ENCODE assay signal across 1 cellular context in the genomic region with DNA sequence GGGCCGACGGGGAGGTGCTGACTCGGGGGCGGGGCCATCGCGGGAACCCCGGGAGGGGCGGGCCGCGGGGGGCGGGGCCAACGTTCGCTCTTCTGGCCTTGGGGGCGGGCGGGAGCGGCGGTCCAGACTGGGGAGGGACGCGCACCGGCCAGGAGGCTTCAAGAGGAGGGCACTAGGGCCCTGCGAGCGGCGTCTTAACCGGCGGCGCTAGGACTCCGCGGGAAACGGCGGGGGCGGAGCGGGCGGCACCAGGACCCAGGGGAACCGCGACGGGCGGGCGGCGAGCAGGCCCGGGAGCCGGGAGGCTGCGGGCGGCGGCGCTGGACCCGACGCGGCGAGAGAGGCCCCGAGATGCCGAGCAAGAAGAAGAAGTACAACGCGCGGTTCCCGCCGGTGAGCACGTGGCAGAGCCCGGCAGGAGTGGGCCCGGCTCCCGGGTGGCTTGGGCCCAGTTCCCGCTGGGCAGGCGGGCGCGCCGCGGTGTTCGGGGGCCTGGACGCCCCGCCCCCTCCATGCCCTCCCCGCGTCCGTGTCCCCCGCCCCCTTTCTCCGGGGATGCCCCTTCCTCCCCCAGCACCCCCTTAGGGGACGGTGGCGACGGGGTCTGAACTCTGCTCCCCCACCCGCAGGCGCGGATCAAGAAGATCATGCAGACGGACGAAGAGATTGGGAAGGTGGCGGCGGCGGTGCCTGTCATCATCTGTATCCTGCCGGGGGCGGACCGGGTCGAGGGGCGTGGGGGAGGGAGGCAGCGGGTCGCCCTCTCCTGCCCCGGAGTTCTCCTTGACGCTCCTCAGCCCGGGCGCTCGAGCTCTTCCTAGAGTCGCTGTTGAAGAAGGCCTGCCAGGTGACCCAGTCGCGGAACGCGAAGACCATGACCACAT.
TF ChIP-seq lines count a peak whose summit lies in the region.

A gene with protein sequence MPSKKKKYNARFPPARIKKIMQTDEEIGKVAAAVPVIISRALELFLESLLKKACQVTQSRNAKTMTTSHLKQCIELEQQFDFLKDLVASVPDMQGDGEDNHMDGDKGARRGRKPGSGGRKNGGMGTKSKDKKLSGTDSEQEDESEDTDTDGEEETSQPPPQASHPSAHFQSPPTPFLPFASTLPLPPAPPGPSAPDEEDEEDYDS (plus strand): TSS at position 276 of the 884 bp plus-strand sequence. CDS start 76 bp downstream, at position 352.

TF ChIP-seq in HEK293, 187 proteins besides CTCF, POLR2A, EP300 and RAD21 (continued from another document and continues in another):
- TF ChIP-seq, protein P1, sequence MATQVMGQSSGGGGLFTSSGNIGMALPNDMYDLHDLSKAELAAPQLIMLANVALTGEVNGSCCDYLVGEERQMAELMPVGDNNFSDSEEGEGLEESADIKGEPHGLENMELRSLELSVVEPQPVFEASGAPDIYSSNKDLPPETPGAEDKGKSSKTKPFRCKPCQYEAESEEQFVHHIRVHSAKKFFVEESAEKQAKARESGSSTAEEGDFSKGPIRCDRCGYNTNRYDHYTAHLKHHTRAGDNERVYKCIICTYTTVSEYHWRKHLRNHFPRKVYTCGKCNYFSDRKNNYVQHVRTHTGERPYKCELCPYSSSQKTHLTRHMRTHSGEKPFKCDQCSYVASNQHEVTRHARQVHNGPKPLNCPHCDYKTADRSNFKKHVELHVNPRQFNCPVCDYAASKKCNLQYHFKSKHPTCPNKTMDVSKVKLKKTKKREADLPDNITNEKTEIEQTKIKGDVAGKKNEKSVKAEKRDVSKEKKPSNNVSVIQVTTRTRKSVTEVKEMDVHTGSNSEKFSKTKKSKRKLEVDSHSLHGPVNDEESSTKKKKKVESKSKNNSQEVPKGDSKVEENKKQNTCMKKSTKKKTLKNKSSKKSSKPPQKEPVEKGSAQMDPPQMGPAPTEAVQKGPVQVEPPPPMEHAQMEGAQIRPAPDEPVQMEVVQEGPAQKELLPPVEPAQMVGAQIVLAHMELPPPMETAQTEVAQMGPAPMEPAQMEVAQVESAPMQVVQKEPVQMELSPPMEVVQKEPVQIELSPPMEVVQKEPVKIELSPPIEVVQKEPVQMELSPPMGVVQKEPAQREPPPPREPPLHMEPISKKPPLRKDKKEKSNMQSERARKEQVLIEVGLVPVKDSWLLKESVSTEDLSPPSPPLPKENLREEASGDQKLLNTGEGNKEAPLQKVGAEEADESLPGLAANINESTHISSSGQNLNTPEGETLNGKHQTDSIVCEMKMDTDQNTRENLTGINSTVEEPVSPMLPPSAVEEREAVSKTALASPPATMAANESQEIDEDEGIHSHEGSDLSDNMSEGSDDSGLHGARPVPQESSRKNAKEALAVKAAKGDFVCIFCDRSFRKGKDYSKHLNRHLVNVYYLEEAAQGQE (tag by site-specific recombination; IDR thresholded peaks at IDR 0.05): no peak
- TF ChIP-seq KLF10 (tag by site-specific recombination; IDR thresholded peaks at IDR 0.05): peak; percentile 92
- TF ChIP-seq ZNF350 (tag by site-specific recombination; IDR thresholded peaks at IDR 0.05): 0 out of 2 replicates have a peak, but pooled peaks have one; percentile 60
- no peak for TF ChIP-seq ZSCAN23 (tag by site-specific recombination; IDR thresholded peaks at IDR 0.05)
- TF ChIP-seq, protein P2, sequence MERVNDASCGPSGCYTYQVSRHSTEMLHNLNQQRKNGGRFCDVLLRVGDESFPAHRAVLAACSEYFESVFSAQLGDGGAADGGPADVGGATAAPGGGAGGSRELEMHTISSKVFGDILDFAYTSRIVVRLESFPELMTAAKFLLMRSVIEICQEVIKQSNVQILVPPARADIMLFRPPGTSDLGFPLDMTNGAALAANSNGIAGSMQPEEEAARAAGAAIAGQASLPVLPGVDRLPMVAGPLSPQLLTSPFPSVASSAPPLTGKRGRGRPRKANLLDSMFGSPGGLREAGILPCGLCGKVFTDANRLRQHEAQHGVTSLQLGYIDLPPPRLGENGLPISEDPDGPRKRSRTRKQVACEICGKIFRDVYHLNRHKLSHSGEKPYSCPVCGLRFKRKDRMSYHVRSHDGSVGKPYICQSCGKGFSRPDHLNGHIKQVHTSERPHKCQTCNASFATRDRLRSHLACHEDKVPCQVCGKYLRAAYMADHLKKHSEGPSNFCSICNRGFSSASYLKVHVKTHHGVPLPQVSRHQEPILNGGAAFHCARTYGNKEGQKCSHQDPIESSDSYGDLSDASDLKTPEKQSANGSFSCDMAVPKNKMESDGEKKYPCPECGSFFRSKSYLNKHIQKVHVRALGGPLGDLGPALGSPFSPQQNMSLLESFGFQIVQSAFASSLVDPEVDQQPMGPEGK (tag by site-specific recombination; IDR thresholded peaks at IDR 0.05): peak; percentile 73
- TF ChIP-seq, protein P3, sequence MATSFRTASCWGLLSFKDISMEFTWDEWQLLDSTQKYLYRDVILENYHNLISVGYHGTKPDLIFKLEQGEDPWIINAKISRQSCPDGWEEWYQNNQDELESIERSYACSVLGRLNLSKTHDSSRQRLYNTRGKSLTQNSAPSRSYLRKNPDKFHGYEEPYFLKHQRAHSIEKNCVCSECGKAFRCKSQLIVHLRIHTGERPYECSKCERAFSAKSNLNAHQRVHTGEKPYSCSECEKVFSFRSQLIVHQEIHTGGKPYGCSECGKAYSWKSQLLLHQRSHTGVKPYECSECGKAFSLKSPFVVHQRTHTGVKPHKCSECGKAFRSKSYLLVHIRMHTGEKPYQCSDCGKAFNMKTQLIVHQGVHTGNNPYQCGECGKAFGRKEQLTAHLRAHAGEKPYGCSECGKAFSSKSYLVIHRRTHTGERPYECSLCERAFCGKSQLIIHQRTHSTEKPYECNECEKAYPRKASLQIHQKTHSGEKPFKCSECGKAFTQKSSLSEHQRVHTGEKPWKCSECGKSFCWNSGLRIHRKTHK (tag by site-specific recombination; IDR thresholded peaks at IDR 0.05): no peak
- TF ChIP-seq, protein P4, sequence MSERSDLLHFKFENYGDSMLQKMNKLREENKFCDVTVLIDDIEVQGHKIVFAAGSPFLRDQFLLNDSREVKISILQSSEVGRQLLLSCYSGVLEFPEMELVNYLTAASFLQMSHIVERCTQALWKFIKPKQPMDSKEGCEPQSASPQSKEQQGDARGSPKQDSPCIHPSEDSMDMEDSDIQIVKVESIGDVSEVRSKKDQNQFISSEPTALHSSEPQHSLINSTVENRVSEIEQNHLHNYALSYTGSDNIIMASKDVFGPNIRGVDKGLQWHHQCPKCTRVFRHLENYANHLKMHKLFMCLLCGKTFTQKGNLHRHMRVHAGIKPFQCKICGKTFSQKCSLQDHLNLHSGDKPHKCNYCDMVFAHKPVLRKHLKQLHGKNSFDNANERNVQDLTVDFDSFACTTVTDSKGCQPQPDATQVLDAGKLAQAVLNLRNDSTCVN (tag by site-specific recombination; optimal IDR thresholded peaks at IDR 0.05): peak; percentile 67
- TF ChIP-seq, protein P5, sequence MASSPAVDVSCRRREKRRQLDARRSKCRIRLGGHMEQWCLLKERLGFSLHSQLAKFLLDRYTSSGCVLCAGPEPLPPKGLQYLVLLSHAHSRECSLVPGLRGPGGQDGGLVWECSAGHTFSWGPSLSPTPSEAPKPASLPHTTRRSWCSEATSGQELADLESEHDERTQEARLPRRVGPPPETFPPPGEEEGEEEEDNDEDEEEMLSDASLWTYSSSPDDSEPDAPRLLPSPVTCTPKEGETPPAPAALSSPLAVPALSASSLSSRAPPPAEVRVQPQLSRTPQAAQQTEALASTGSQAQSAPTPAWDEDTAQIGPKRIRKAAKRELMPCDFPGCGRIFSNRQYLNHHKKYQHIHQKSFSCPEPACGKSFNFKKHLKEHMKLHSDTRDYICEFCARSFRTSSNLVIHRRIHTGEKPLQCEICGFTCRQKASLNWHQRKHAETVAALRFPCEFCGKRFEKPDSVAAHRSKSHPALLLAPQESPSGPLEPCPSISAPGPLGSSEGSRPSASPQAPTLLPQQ (tag by site-specific recombination; IDR thresholded peaks at IDR 0.05): peak; percentile 85
- TF ChIP-seq ZNF660 (tag by site-specific recombination; IDR thresholded peaks at IDR 0.05): peak; percentile 97
- TF ChIP-seq, protein P6, sequence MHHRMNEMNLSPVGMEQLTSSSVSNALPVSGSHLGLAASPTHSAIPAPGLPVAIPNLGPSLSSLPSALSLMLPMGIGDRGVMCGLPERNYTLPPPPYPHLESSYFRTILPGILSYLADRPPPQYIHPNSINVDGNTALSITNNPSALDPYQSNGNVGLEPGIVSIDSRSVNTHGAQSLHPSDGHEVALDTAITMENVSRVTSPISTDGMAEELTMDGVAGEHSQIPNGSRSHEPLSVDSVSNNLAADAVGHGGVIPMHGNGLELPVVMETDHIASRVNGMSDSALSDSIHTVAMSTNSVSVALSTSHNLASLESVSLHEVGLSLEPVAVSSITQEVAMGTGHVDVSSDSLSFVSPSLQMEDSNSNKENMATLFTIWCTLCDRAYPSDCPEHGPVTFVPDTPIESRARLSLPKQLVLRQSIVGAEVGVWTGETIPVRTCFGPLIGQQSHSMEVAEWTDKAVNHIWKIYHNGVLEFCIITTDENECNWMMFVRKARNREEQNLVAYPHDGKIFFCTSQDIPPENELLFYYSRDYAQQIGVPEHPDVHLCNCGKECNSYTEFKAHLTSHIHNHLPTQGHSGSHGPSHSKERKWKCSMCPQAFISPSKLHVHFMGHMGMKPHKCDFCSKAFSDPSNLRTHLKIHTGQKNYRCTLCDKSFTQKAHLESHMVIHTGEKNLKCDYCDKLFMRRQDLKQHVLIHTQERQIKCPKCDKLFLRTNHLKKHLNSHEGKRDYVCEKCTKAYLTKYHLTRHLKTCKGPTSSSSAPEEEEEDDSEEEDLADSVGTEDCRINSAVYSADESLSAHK (tag by site-specific recombination; IDR thresholded peaks at IDR 0.05): peak; percentile 30; the same call in 1 of the 2 replicates
- TF ChIP-seq ZFP37 (tag by site-specific recombination; IDR thresholded peaks at IDR 0.05): no peak
- no peak for TF ChIP-seq ZNF112 (tag by site-specific recombination; IDR thresholded peaks at IDR 0.05)
- 0 out of 2 replicates have a peak, but pooled peaks have one; percentile 22 for TF ChIP-seq HOXC10 (CRISPR knock-in tag; IDR thresholded peaks at IDR 0.05)
- peak; percentile 51 for TF ChIP-seq SP7 (tag by site-specific recombination; IDR thresholded peaks at IDR 0.05)
- TF ChIP-seq, protein P7, sequence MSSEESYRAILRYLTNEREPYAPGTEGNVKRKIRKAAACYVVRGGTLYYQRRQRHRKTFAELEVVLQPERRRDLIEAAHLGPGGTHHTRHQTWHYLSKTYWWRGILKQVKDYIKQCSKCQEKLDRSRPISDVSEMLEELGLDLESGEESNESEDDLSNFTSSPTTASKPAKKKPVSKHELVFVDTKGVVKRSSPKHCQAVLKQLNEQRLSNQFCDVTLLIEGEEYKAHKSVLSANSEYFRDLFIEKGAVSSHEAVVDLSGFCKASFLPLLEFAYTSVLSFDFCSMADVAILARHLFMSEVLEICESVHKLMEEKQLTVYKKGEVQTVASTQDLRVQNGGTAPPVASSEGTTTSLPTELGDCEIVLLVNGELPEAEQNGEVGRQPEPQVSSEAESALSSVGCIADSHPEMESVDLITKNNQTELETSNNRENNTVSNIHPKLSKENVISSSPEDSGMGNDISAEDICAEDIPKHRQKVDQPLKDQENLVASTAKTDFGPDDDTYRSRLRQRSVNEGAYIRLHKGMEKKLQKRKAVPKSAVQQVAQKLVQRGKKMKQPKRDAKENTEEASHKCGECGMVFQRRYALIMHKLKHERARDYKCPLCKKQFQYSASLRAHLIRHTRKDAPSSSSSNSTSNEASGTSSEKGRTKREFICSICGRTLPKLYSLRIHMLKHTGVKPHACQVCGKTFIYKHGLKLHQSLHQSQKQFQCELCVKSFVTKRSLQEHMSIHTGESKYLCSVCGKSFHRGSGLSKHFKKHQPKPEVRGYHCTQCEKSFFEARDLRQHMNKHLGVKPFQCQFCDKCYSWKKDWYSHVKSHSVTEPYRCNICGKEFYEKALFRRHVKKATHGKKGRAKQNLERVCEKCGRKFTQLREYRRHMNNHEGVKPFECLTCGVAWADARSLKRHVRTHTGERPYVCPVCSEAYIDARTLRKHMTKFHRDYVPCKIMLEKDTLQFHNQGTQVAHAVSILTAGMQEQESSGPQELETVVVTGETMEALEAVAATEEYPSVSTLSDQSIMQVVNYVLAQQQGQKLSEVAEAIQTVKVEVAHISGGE (tag by site-specific recombination; conservative IDR thresholded peaks at IDR 0.05; ENCODE audit: low read depth): 0 out of 2 replicates have a peak, but pooled peaks have one; percentile 15
- peak; percentile 38; the same call in 1 of the 2 replicates for TF ChIP-seq ZNF629 (tag by site-specific recombination; IDR thresholded peaks at IDR 0.05)
- TF ChIP-seq HOXD13 (CRISPR knock-in tag; IDR thresholded peaks at IDR 0.05; ENCODE audit: borderline replicate concordance): no peak
- no peak for TF ChIP-seq ZBTB21 (tag by site-specific recombination; IDR thresholded peaks at IDR 0.05)
- TF ChIP-seq, protein P8, sequence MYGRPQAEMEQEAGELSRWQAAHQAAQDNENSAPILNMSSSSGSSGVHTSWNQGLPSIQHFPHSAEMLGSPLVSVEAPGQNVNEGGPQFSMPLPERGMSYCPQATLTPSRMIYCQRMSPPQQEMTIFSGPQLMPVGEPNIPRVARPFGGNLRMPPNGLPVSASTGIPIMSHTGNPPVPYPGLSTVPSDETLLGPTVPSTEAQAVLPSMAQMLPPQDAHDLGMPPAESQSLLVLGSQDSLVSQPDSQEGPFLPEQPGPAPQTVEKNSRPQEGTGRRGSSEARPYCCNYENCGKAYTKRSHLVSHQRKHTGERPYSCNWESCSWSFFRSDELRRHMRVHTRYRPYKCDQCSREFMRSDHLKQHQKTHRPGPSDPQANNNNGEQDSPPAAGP (tag by site-specific recombination; IDR thresholded peaks at IDR 0.05): peak; percentile 74
- no peak for TF ChIP-seq ZNF510 (tag by site-specific recombination; IDR thresholded peaks at IDR 0.05; ENCODE audit: insufficient replicate concordance)
- peak; percentile 69 for TF ChIP-seq ZNF596 (tag by site-specific recombination; IDR thresholded peaks at IDR 0.05)
- TF ChIP-seq, protein P9, sequence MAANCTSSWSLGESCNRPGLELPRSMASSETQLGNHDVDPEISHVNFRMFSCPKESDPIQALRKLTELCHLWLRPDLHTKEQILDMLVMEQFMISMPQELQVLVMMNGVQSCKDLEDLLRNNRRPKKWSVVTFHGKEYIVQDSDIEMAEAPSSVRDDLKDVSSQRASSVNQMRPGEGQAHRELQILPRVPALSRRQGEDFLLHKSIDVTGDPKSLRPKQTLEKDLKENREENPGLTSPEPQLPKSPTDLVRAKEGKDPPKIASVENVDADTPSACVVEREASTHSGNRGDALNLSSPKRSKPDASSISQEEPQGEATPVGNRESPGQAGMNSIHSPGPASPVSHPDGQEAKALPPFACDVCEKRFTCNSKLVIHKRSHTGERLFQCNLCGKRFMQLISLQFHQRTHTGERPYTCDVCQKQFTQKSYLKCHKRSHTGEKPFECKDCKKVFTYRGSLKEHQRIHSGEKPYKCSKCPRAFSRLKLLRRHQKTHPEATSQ (tag by site-specific recombination; IDR thresholded peaks at IDR 0.05): 0 out of 2 replicates have a peak, but pooled peaks have one; percentile 34
